Comparison of ENCODE assay signal across 19 cellular contexts in genomic region chr2:7063789-7064188, GRCh38.
DNase-seq lines count a peak whose midpoint lies in the region; ATAC-seq and TF ChIP-seq lines count a peak whose summit lies in the region.
"Had no signal": no experiment of that assay in that cellular context is flagged by ENCODE, and none has a peak within 500 bp of the region (broad histone marks: within the 10 kb centered on the region; RNA-seq: fewer than 3 reads in every experiment).

No MANE protein-coding gene starts in this region.

- CTCF ChIA-PET in CD4-positive, alpha-beta T cell (lab: Charles Lee) = no interaction called here
- CTCF ChIA-PET in activated CD8-positive, alpha-beta T cell treated with anti-CD3 and anti-CD28 coated beads, Interleukin-2, amount 10 ng/mL, durations not matched to agents 7 days and 5 days (lab: Charles Lee) = interaction anchor here (1.4 kb wide), 1 partner anchor 167 kb away, joined by 3 read pairs; no protein-coding TSS in a partner anchor

- H3K4me1 ChIP-seq in thoracic aorta (ENCODE audit: control insufficient read depth in 1 of 2, low read depth in 2 of 2) (peaks cover 23 to 71% of the 10 kb centered on the region in 2 donors), uterus (peaks cover 4 to 11% of the 10 kb centered on the region in 2 donors), Peyer's patch (peaks cover 0 to 2% (median 0%) of the 10 kb centered on the region in 4 donors)
- H3K4me1 ChIP-seq: Caco-2 had no signal

- H3K36me3 ChIP-seq in thoracic aorta (no peaks in the 10 kb centered on the region), uterus (no peaks in the 10 kb centered on the region), Peyer's patch (no peaks in the 10 kb centered on the region)
- H3K36me3 ChIP-seq: BLaER1 had no signal

- no peaks in the 10 kb centered on the region for H3K27me3 ChIP-seq in CD4-positive, alpha-beta T cell (ENCODE audit: control insufficient read depth, insufficient read depth, low read length)
- H3K27me3 ChIP-seq in thoracic aorta (replicated peaks; ENCODE audit: insufficient read depth) = no peaks in the 10 kb centered on the region
- no peaks in the 10 kb centered on the region for H3K27me3 ChIP-seq in uterus
- H3K27me3 ChIP-seq in Peyer's patch = no peaks in the 10 kb centered on the region
- H3K27me3 ChIP-seq: BE2C, BLaER1 had no signal

- ATAC-seq in CD4-positive, alpha-beta T cell (ENCODE audit: poor library complexity) = no peak
- ATAC-seq in central memory CD8-positive, alpha-beta T cell (replicated peaks; ENCODE audit: extremely low read depth, poor library complexity, severe bottlenecking) = no peak
- ATAC-seq in thoracic aorta (ENCODE audit: insufficient number of reproducible peaks, low FRiP score, low read depth) = no peak
- ATAC-seq in activated CD8-positive, alpha-beta T cell treated with anti-CD3 and anti-CD28 coated beads, Interleukin-2, amount 10 ng/mL, durations not matched to agents 7 days and 5 days = no peak
- ATAC-seq: CD8-positive, alpha-beta T cell had no signal

- H3K27ac ChIP-seq in CD4-positive, alpha-beta T cell (ENCODE audit: low read depth, low read length) = no peak overlapping the region
- H3K27ac ChIP-seq in thoracic aorta = peak overlapping the region; percentile 18 to 21
- peak overlapping the region; percentile 64 to 74 for H3K27ac ChIP-seq in uterus
- H3K27ac ChIP-seq in Peyer's patch = no peak overlapping the region
- H3K27ac ChIP-seq: BLaER1 had no signal

- POLR2A ChIA-PET in CD4-positive, alpha-beta T cell (lab: Charles Lee) = no interaction called here
- POLR2A ChIA-PET in activated CD8-positive, alpha-beta T cell treated with anti-CD3 and anti-CD28 coated beads, Interleukin-2, amount 10 ng/mL, durations not matched to agents 7 days and 5 days (lab: Charles Lee) = no interaction called here

- H3K4me3 ChIP-seq in thoracic aorta (no peak overlapping the region), uterus (no peak overlapping the region), Peyer's patch (no peak overlapping the region)
- H3K4me3 ChIP-seq: BLaER1 had no signal

- peaks cover 9% of the 10 kb centered on the region for H3K9me3 ChIP-seq in CD4-positive, alpha-beta T cell (ENCODE audit: control insufficient read depth, low read length)
- H3K9me3 ChIP-seq in thoracic aorta (no peaks in the 10 kb centered on the region), uterus (no peaks in the 10 kb centered on the region), Peyer's patch (no peaks in the 10 kb centered on the region)
- H3K9me3 ChIP-seq: BE2C, Caco-2 had no signal

- peak overlapping the region; percentile 6 for H3K27ac Mint-ChIP-seq in CD4-positive, alpha-beta T cell
- peak overlapping the region; percentile 22 for H3K27ac Mint-ChIP-seq in central memory CD8-positive, alpha-beta T cell (ENCODE audit: low read depth)
- no peak overlapping the region for H3K27ac Mint-ChIP-seq in activated CD8-positive, alpha-beta T cell treated with anti-CD3 and anti-CD28 coated beads, Interleukin-2, amount 10 ng/mL, durations not matched to agents 7 days and 5 days

- H3K4me3 Mint-ChIP-seq in CD4-positive, alpha-beta T cell = no peak overlapping the region
- H3K4me3 Mint-ChIP-seq in central memory CD8-positive, alpha-beta T cell = no peak overlapping the region
- H3K4me3 Mint-ChIP-seq in activated CD8-positive, alpha-beta T cell treated with anti-CD3 and anti-CD28 coated beads, Interleukin-2, amount 10 ng/mL, durations not matched to agents 7 days and 5 days = no peak overlapping the region
- H3K4me3 Mint-ChIP-seq: CD14-positive monocyte; CD8-positive, alpha-beta T cell had no signal

- peaks cover 11% of the 10 kb centered on the region for H3K9me3 Mint-ChIP-seq in CD4-positive, alpha-beta T cell
- H3K9me3 Mint-ChIP-seq in central memory CD8-positive, alpha-beta T cell = peaks cover 9% of the 10 kb centered on the region
- H3K9me3 Mint-ChIP-seq in activated CD8-positive, alpha-beta T cell treated with anti-CD3 and anti-CD28 coated beads, Interleukin-2, amount 10 ng/mL, durations not matched to agents 7 days and 5 days (ENCODE audit: insufficient read depth) = peaks cover 14% of the 10 kb centered on the region

- H3K4me1 Mint-ChIP-seq in CD4-positive, alpha-beta T cell (ENCODE audit: low read depth) = peaks cover 10% of the 10 kb centered on the region
- H3K4me1 Mint-ChIP-seq in central memory CD8-positive, alpha-beta T cell = peaks cover 21% of the 10 kb centered on the region
- H3K4me1 Mint-ChIP-seq in activated CD8-positive, alpha-beta T cell treated with anti-CD3 and anti-CD28 coated beads, Interleukin-2, amount 10 ng/mL, durations not matched to agents 7 days and 5 days (ENCODE audit: low read depth) = peaks cover 12% of the 10 kb centered on the region

- DNase-seq in CD4-positive, alpha-beta T cell = no peak
- no peak for DNase-seq in central memory CD8-positive, alpha-beta T cell (ENCODE audit: low spot score in 2 of 2)
- DNase-seq in thoracic aorta (ENCODE audit: low spot score) (no peak), uterus (no peak), Peyer's patch (no peak)
- DNase-seq in activated CD8-positive, alpha-beta T cell treated with anti-CD3 and anti-CD28 coated beads, Interleukin-2, amount 10 ng/mL, durations not matched to agents 7 days and 5 days = no peak
- DNase-seq in stimulated activated CD4-positive, alpha-beta T cell treated with anti-CD3 and anti-CD28 coated beads, Interleukin-15, amount 100 ng/mL, for 24 hours = no peak
- DNase-seq: 8988T; ACHN; BE2C; C1 segment of cervical spinal cord; Caco-2; Calu3; CD4-positive, CD25-positive, alpha-beta regulatory T cell; CD8-positive, alpha-beta T cell; DMS79 treated with DMSO at 0.1 percent for 48 hours; GF-D8 had no signal

- peaks cover 54% of the 10 kb centered on the region for H3K36me3 Mint-ChIP-seq in CD4-positive, alpha-beta T cell (ENCODE audit: low read depth)
- H3K36me3 Mint-ChIP-seq in central memory CD8-positive, alpha-beta T cell (ENCODE audit: insufficient read depth) = peaks cover 2% of the 10 kb centered on the region
- peaks cover 56% of the 10 kb centered on the region for H3K36me3 Mint-ChIP-seq in activated CD8-positive, alpha-beta T cell treated with anti-CD3 and anti-CD28 coated beads, Interleukin-2, amount 10 ng/mL, durations not matched to agents 7 days and 5 days (ENCODE audit: low read depth)

- no peak for TF ChIP-seq CTCF in CD4-positive, alpha-beta T cell (IDR thresholded peaks at IDR 0.05)
- TF ChIP-seq CTCF in thoracic aorta (IDR thresholded peaks at IDR 0.05) (no peak), uterus (IDR thresholded peaks at IDR 0.05) (no peak), Peyer's patch (IDR thresholded peaks at IDR 0.05) (no peak)

- no peaks in the 10 kb centered on the region for H3K27me3 Mint-ChIP-seq in CD4-positive, alpha-beta T cell
- H3K27me3 Mint-ChIP-seq in central memory CD8-positive, alpha-beta T cell = no peaks in the 10 kb centered on the region
- H3K27me3 Mint-ChIP-seq in activated CD8-positive, alpha-beta T cell treated with anti-CD3 and anti-CD28 coated beads, Interleukin-2, amount 10 ng/mL, durations not matched to agents 7 days and 5 days (ENCODE audit: low read depth) = no peaks in the 10 kb centered on the region
- H3K27me3 Mint-ChIP-seq: CD4-positive, CD25-positive, alpha-beta regulatory T cell had no signal

- TF ChIP-seq POLR2A in uterus (IDR thresholded peaks at IDR 0.05) (no peak), Peyer's patch (IDR thresholded peaks at IDR 0.05) (no peak)

- intact Hi-C loops in CD4-positive, alpha-beta T cell (cut with DNase I, micrococcal nuclease) = no loop called here
- intact Hi-C loops in uterus (cut with DNase I; ENCODE audit: low total_unique reads) = no loop called here

Comparison
In these comparisons a context has a peak if more than half of its experiments do, and no peak if none do; other contexts are left out.
1. H3K27ac ChIP-seq: peak in thoracic aorta (2 of 2) and uterus (2 of 2); none in CD4-positive, alpha-beta T cell (single experiment) and Peyer's patch (0 of 4).